Comparison of ENCODE assay signal across 30 cellular contexts in the genomic region with DNA sequence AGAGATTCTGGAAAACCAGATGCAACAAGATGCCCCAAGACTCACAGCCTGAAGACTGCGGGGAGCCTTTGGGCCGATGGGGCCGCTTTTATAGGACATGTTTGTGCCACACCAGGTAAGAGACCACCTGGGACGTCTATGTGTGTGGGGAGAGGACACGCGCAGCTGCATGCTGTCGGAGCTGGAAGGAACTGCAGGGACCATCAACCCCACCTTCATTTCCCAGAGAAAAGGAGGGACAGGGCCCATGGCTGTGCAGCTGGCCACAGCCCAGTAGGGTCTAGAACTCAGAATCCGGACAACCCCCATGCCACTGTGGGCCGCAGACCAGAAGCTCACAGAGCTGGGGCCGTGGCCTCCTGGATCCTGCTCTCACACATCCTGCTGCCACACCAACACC.
"Had no signal": no experiment of that assay in that cellular context is flagged by ENCODE, and none has a peak within 500 bp of the region (broad histone marks: within the 10 kb centered on the region; RNA-seq: fewer than 3 reads in every experiment).

No MANE protein-coding gene starts in this region.

- H3K27me3 Mint-ChIP-seq: progenitor cell of endocrine pancreas; stimulated activated memory B cell treated with anti-CD40 and anti-IgM and Interleukin-4, amounts not matched to agents 10 μg/mL and 1 μg/mL and 100 μg/mL, for 72 hours; type B pancreatic cell had no signal

- H3K4me3 Mint-ChIP-seq: immature natural killer cell; mesothelial cell of epicardium; natural killer cell treated with Interleukin-12 subunit alpha and Interleukin-12 subunit beta and Interleukin-15 and Interleukin-18, amount 100 ng/mL, for 72 hours; neural crest cell; stimulated activated memory B cell treated with anti-CD40 and anti-IgM and Interleukin-4, amounts not matched to agents 10 μg/mL and 1 μg/mL and 100 μg/mL, for 72 hours; type B pancreatic cell had no signal

- ATAC-seq: gastrocnemius medialis; heart left ventricle; left lobe of liver; mucosa of descending colon; natural killer cell treated with Interleukin-12 subunit alpha and Interleukin-12 subunit beta and Interleukin-15 and Interleukin-18, amount 100 ng/mL, for 72 hours; right lobe of liver; stimulated activated memory B cell treated with anti-CD40 and anti-IgM and Interleukin-4, amounts not matched to agents 10 μg/mL and 1 μg/mL and 100 μg/mL, for 72 hours; stimulated activated naive CD8-positive, alpha-beta T cell treated with anti-CD3 and anti-CD28 coated beads, Interleukin-15, Interleukin-2, amounts not matched to agents 100 U/mL and 50 U/mL, for 24 hours had no signal

- H3K9ac ChIP-seq: parathyroid adenoma had no signal

- H3K36me3 ChIP-seq: right lobe of liver had no signal

- FAIRE-seq: colon had no signal

- H3K9me3 Mint-ChIP-seq: immature natural killer cell; mesothelial cell of epicardium; natural killer cell treated with Interleukin-12 subunit alpha and Interleukin-12 subunit beta and Interleukin-15 and Interleukin-18, amount 100 ng/mL, for 72 hours; neural crest cell; stimulated activated memory B cell treated with anti-CD40 and anti-IgM and Interleukin-4, amounts not matched to agents 10 μg/mL and 1 μg/mL and 100 μg/mL, for 72 hours; type B pancreatic cell had no signal

- DNase-seq: cerebellar nuclear complex; effector CD4-positive, alpha-beta T cell; erythroblast; esophagus squamous epithelium; gastrocnemius medialis; hippocampal formation; immature natural killer cell; islet precursor cell; mesenchymal stem cell; naive B cell; stimulated activated CD4-positive, alpha-beta T cell treated with anti-CD3 and anti-CD28 coated beads, Interleukin-2, amount 100 ng/mL, for 24 hours; stimulated activated CD4-positive, alpha-beta T cell treated with anti-CD3 and anti-CD28 coated beads, Interleukin-4, amount 100 ng/mL, for 24 hours; stimulated activated naive CD8-positive, alpha-beta T cell treated with anti-CD3 and anti-CD28 coated beads, Interleukin-15, Interleukin-2, amounts not matched to agents 100 U/mL and 50 U/mL, for 24 hours; testis; tibial artery had no signal

- H3K4me3 ChIP-seq: dorsolateral prefrontal cortex, esophagus squamous epithelium, gastrocnemius medialis, heart left ventricle, mucosa of descending colon, right lobe of liver, smooth muscle cell, testis, tibial artery had no signal

- H3K27ac Mint-ChIP-seq: mesothelial cell of epicardium; naive B cell; progenitor cell of endocrine pancreas; stimulated activated memory B cell treated with anti-CD40 and anti-IgM and Interleukin-4, amounts not matched to agents 10 μg/mL and 1 μg/mL and 100 μg/mL, for 72 hours had no signal

- H3K27ac ChIP-seq: esophagus squamous epithelium, gastrocnemius medialis, heart left ventricle, neutrophil, parathyroid adenoma, right lobe of liver, testis, tibial artery had no signal

- H3K9me3 ChIP-seq: esophagus squamous epithelium, gastrocnemius medialis, heart left ventricle, mucosa of descending colon, neutrophil, right lobe of liver, testis, tibial artery had no signal

- H3K4me1 ChIP-seq: gastrocnemius medialis, parathyroid adenoma, right lobe of liver, testis, tibial artery had no signal

- H3K27me3 ChIP-seq: dorsolateral prefrontal cortex, esophagus squamous epithelium, gastrocnemius medialis, heart left ventricle, neutrophil, right lobe of liver, testis, tibial artery had no signal
